Comparison of ENCODE assay signal across 1 cellular context in the genomic region with DNA sequence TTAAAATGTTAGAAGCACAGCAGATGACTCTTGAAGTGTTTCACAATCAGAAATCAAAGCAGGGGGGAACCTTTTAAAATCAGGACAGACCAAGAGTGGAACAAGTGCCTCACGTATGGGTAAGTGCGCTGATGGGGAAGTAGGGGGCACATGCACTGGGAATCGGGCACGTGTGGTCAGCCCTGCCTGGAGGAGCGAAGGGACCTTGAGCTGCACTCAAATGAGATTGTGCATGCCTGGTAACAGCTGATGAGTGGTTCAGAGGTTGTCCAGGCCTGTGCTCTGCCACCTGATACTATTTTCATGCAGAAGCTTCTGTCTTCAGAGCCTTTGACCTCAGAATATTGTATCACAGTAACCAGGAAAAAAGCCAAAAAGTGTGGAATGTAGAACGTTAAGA.
TF ChIP-seq lines count a peak whose summit lies in the region.

No MANE protein-coding gene starts in this region.

TF ChIP-seq in SK-N-SH, 30 proteins besides CTCF, POLR2A, EP300 and RAD21:
- TF ChIP-seq RFX5 (IDR thresholded peaks at IDR 0.05; ENCODE audit: low read length) (peak; percentile 43; the same call in 1 of the 2 replicates), RCOR1 (IDR thresholded peaks at IDR 0.05; ENCODE audit: low read length) (no peak)
TF ChIP-seq in SK-N-SH: peak in this region for 1.
